ENCODE assay signal across 10 cellular contexts in the genomic region with DNA sequence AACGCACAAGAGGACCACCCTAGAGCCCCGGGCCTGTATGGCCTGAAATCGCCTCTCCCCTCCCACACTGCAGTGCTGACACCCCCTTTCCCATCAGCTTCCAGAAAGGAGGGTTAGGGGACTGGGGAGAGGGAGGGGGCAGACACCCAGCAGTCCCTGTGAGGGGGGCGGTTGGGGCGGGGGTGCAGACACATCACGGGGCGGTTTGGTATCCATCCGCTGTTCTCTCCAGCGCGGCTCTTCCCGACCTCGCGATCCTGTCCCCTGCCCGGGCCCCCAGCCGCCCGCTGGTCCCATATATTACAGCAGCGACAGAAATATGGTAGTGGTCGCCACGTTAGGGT. TPM values are rescaled to one million over a fixed set of nuclear protein-coding genes. Genes with fewer than 3 reads are reported as not detected.
DNase-seq lines count a peak whose midpoint lies in the region; ATAC-seq and TF ChIP-seq lines count a peak whose summit lies in the region.
"Had no signal": no experiment of that assay in that cellular context is flagged by ENCODE, and none has a peak within 500 bp of the region (broad histone marks: within the 10 kb centered on the region; RNA-seq: fewer than 3 reads in every experiment).

No MANE protein-coding gene starts in this region.

- no peaks in the 10 kb centered on the region for H3K79me2 ChIP-seq in hepatocyte

- H3K27me3 ChIP-seq in hepatocyte, result no peaks in the 10 kb centered on the region
- H3K27me3 ChIP-seq in rectal smooth muscle tissue (ENCODE audit: control insufficient read depth, insufficient read depth, low read length), result no peaks in the 10 kb centered on the region
- H3K27me3 ChIP-seq: body of pancreas had no signal

- H3K4me3 Mint-ChIP-seq in Calu3 (ENCODE audit: low read depth, unreplicated experiment) (peak overlapping the region; percentile 83), T-helper 17 cell (peak overlapping the region; percentile 88)

- H3K36me3 Mint-ChIP-seq in Calu3 (ENCODE audit: insufficient read depth, unreplicated experiment) (peaks cover 21% of the 10 kb centered on the region), T-helper 17 cell (ENCODE audit: low read depth) (no peaks in the 10 kb centered on the region)

- H3K9ac ChIP-seq in rectal smooth muscle tissue (ENCODE audit: low read length), result no peak overlapping the region

- peak overlapping the region; percentile 76 for H3K4me2 ChIP-seq in hepatocyte

- TF ChIP-seq CTCF in Calu3 (IDR thresholded peaks at IDR 0.05; ENCODE audit: unreplicated experiment) (no peak), hepatocyte (IDR thresholded peaks at IDR 0.05; ENCODE audit: poor library complexity) (no peak)

- H3K4me3 ChIP-seq in hepatocyte, result peak overlapping the region; percentile 55
- H3K4me3 ChIP-seq in rectal smooth muscle tissue (ENCODE audit: low read length), result peak overlapping the region; percentile 71

- 42% methylated on average over 6 of the region's 19 CpGs for WGBS in hepatocyte (ENCODE audit: low lambda C conversion rate, missing lambda C conversion rate)

- H2AFZ ChIP-seq in hepatocyte, result peak overlapping the region; percentile 79

- no peaks in the 10 kb centered on the region for H3K36me3 ChIP-seq in hepatocyte (replicated peaks; ENCODE audit: insufficient read depth, low read depth)
- H3K36me3 ChIP-seq in rectal smooth muscle tissue (ENCODE audit: control insufficient read depth, insufficient read depth, low read length), result no peaks in the 10 kb centered on the region

- no peaks in the 10 kb centered on the region for H3K4me1 Mint-ChIP-seq in Calu3 (ENCODE audit: low read depth, unreplicated experiment)
- peaks cover 17% of the 10 kb centered on the region for H3K4me1 Mint-ChIP-seq in T-helper 17 cell

- DNase-seq in Calu3, result no peak
- DNase-seq in T-helper 17 cell, result no peak
- DNase-seq in hepatocyte (ENCODE audit: low spot score), result no peak
- no peak for DNase-seq in glomerular visceral epithelial cell (ENCODE audit: extremely low spot score)

- peak overlapping the region; percentile 76 for H3K27ac Mint-ChIP-seq in Calu3 (ENCODE audit: unreplicated experiment)
- H3K27ac Mint-ChIP-seq in T-helper 17 cell, result no peak overlapping the region

- H3K27me3 Mint-ChIP-seq in Calu3 (ENCODE audit: unreplicated experiment), result no peaks in the 10 kb centered on the region
- H3K27me3 Mint-ChIP-seq in T-helper 17 cell, result peaks cover 15% of the 10 kb centered on the region

- intact Hi-C loops in Calu3 (cut with micrococcal nuclease; ENCODE audit: unreplicated experiment), result no loop called here

- no peaks in the 10 kb centered on the region for H3K9me2 ChIP-seq in hepatocyte (replicated peaks; ENCODE audit: insufficient read depth)

- CTCF ChIA-PET in Calu3 (lab: Charles Lee), result no interaction called here

- H3K4me1 ChIP-seq in hepatocyte (ENCODE audit: insufficient read depth) (no peaks in the 10 kb centered on the region), rectal smooth muscle tissue (ENCODE audit: control insufficient read depth, insufficient read depth, low read length) (no peaks in the 10 kb centered on the region)

- H4K20me1 ChIP-seq in hepatocyte (ENCODE audit: insufficient read depth, poor library complexity, severe bottlenecking), result no peaks in the 10 kb centered on the region

- no TSS peak for BruUV-seq in Calu3 (replicated peaks; lab: Mats Ljungman, UMichigan)

- no peak for ATAC-seq in T-helper 17 cell
- no peak for ATAC-seq in GM18517 (IDR thresholded peaks at IDR 0.05; ENCODE audit: unreplicated experiment)
- ATAC-seq in HG02885 (IDR thresholded peaks at IDR 0.05; ENCODE audit: poor library complexity, unreplicated experiment), result no peak
- no peak for ATAC-seq in GM18873 (IDR thresholded peaks at IDR 0.05; ENCODE audit: low FRiP score, unreplicated experiment)
- ATAC-seq: HCT116 had no signal

- no peaks in the 10 kb centered on the region for H3K9me3 ChIP-seq in T-helper 17 cell (ENCODE audit: control insufficient read depth, low read length, poor library complexity, severe bottlenecking)
- H3K9me3 ChIP-seq in hepatocyte (ENCODE audit: low read depth), result no peaks in the 10 kb centered on the region
- H3K9me3 ChIP-seq: body of pancreas had no signal

- H3K27ac ChIP-seq in hepatocyte (peak overlapping the region; percentile 85), rectal smooth muscle tissue (ENCODE audit: low read depth, low read length) (no peak overlapping the region)

- H3K9me3 Mint-ChIP-seq in Calu3 (ENCODE audit: low read depth, unreplicated experiment), result peaks cover 2% of the 10 kb centered on the region

RNA-seq across cellular contexts. Expression of gene GPRASP2, which starts 0.4 kb away (rescaled TPM):
- 7.1 and 9.0 TPM in 2 replicates for total RNA-seq in Calu3 (2022)
- total RNA-seq in T-helper 17 cell, result under 1 TPM; 0.78 to 0.82 TPM
- 21.2 and 27.6 TPM in 2 replicates for total RNA-seq in hepatocyte
- 7.6 and 9.3 TPM in 2 replicates for polyA plus RNA-seq in hepatocyte

RNA-seq across cellular contexts. Expression of gene GPRASP3, which starts 8.7 kb away (rescaled TPM):
- total RNA-seq in Calu3 (2022) (4.9 and 5.5 TPM in 2 replicates), T-helper 17 cell (1 to 10 TPM; 1.9 to 3.4 TPM), hepatocyte (5.9 and 7.5 TPM in 2 replicates)
- polyA plus RNA-seq in hepatocyte, result 1.8 and 3.0 TPM in 2 replicates
